21 cellular contexts compared by ENCODE assay signal in the genomic region with DNA sequence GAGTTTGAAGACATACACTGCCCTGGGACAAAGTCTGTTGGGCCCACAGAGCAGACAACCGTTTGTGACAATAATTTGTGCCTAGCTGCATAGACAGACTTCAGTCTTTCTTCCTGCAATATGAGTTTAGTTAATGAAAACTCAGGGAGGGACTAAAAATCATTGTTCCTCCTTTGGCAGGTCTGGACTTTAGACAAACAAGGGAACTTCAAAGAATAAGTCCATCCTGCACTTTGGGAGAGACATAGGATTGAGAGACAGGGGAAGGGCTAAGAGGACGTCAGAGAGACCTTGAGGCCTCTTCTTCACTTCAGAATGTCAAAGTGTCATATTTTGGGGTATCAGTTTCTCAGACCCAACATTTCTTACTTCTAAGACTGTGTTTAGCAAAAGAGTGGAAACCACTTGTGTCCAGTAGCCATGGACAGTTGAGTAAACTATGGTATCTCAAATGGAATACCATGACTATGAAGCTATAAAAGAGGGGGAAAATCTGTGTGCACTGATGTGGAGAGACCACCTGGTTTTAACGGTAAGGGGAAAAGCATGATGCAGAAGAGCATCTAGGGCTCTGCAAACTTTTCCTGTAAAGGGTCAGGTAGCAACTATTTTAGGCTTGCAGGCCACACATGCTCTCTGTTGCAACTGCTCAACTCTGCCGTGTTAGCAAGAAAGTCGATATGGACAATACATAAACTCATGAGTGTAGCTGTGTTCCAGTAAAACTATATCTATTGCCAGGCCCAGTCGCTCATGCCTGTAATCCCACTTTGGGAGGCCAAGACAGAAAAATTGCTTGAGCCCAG.
DNase-seq lines count a peak whose midpoint lies in the region; ATAC-seq, FAIRE-seq and TF ChIP-seq lines count a peak whose summit lies in the region.
"Had no signal": no experiment of that assay in that cellular context is flagged by ENCODE, and none has a peak within 500 bp of the region (broad histone marks: within the 10 kb centered on the region; RNA-seq: fewer than 3 reads in every experiment).

No MANE protein-coding gene starts in this region.

- POLR2A ChIA-PET in HepG2 (lab: Yijun Ruan, JAX): interaction anchor here (1.0 to 2.9 kb wide), 6 partner anchors 37 to 147 kb away, joined by 3 to 12 read pairs (median 7); no protein-coding TSS in a partner anchor

- H3K9ac ChIP-seq in HepG2 (ENCODE audit: insufficient read depth, low read depth, low read length): peak overlapping the region; percentile 9; the same call in 1 of the 2 replicates
- H3K9ac ChIP-seq: BLaER1 treated with 17β-estradiol and CSF1 and Interleukin-3, amounts not matched to agents 10 nM and 100 nM had no signal

- H3K4me3 Mint-ChIP-seq in osteocyte (ENCODE audit: unreplicated experiment): no peak overlapping the region
- H3K4me3 Mint-ChIP-seq: B cell; CD4-positive, alpha-beta T cell; CD8-positive, alpha-beta T cell had no signal

- H3K27ac ChIP-seq in HepG2 (ENCODE audit: extremely low read length, insufficient read depth, low read length) (peak overlapping the region; percentile 64), right lobe of liver (no peak overlapping the region), lung (ENCODE audit: low read depth in 1 of 2, low read length in 1 of 2) (no peak overlapping the region)
- H3K27ac ChIP-seq: 22Rv1; A549; BLaER1 treated with 17β-estradiol and CSF1 and Interleukin-3, amounts not matched to agents 10 nM and 100 nM; C4-2B had no signal

- CTCF ChIA-PET in HepG2 (lab: Yijun Ruan, JAX; ENCODE audit: low intra/inter-chr PET ratio, low total read pairs): no interaction called here

- 33% methylated on average over 6 of the region's 6 CpGs for WGBS in HepG2 (ENCODE audit: low lambda C conversion rate)
- 54% methylated on average over 4 of the region's 6 CpGs for WGBS in right lobe of liver (ENCODE audit: insufficient coverage, low coverage, low lambda C conversion rate, missing lambda C conversion rate)
- WGBS in lung, 2 donors: 67 to 76% methylated on average over 6 of the region's 6 CpGs

- ATAC-seq in HepG2 (peak; percentile 82), right lobe of liver (no peak), lung (ENCODE audit: insufficient read depth, low FRiP score) (no peak)
- ATAC-seq: A549; CD8-positive, alpha-beta T cell had no signal

- H3K4me1 ChIP-seq in HepG2 (ENCODE audit: insufficient read depth, low read length) (peaks cover 50% of the 10 kb centered on the region), right lobe of liver (no peaks in the 10 kb centered on the region), lung (ENCODE audit: control insufficient read depth in 2 of 2, insufficient read depth in 2 of 2, low read length in 2 of 2) (no peaks in the 10 kb centered on the region)
- H3K4me1 ChIP-seq: A549; BLaER1 treated with 17β-estradiol and CSF1 and Interleukin-3, amounts not matched to agents 10 nM and 100 nM; Caco-2 had no signal

- H3K4me3 ChIP-seq in HepG2 (replicated peaks in 1 of 3; ENCODE audit: insufficient read depth in 1 of 3, low read depth in 2 of 3, low read length in 3 of 3) (peak overlapping the region in 1 of 3 experiments; percentile 41; a peak in 1 of 6 replicates), right lobe of liver (no peak overlapping the region), lung (no peak overlapping the region)
- H3K4me3 ChIP-seq: A549; BLaER1 treated with 17β-estradiol and CSF1 and Interleukin-3, amounts not matched to agents 10 nM and 100 nM had no signal

- H4K20me1 ChIP-seq in HepG2 (ENCODE audit: insufficient read depth, low read length): no peaks in the 10 kb centered on the region
- H4K20me1 ChIP-seq: BLaER1 treated with 17β-estradiol and CSF1 and Interleukin-3, amounts not matched to agents 10 nM and 100 nM had no signal

- TF ChIP-seq POLR2A in HepG2 (IDR thresholded peaks at IDR 0.05; ENCODE audit: insufficient read depth in 1 of 2, low read depth in 2 of 2, low read length in 2 of 2): no peak
- TF ChIP-seq POLR2A in right lobe of liver (IDR thresholded peaks at IDR 0.05): no peak

- H3K36me3 Mint-ChIP-seq in osteocyte (ENCODE audit: unreplicated experiment): peaks cover 5% of the 10 kb centered on the region
- H3K36me3 Mint-ChIP-seq: CD8-positive, alpha-beta T cell had no signal

- H3K36me3 ChIP-seq in HepG2 (replicated peaks in 1 of 2; ENCODE audit: control insufficient read depth in 1 of 2, insufficient read depth in 2 of 2, low read length in 2 of 2): no peaks in the 10 kb centered on the region
- H3K36me3 ChIP-seq in right lobe of liver: no peaks in the 10 kb centered on the region
- no peaks in the 10 kb centered on the region for H3K36me3 ChIP-seq in lung (ENCODE audit: control insufficient read depth in 2 of 2, insufficient read depth in 2 of 2, low read length in 2 of 2)
- H3K36me3 ChIP-seq: BLaER1 treated with 17β-estradiol and CSF1 and Interleukin-3, amounts not matched to agents 10 nM and 100 nM had no signal

- H3K27me3 ChIP-seq in HepG2 (ENCODE audit: control insufficient read depth in 1 of 2, insufficient read depth in 2 of 2, low read length in 2 of 2): no peaks in the 10 kb centered on the region
- no peaks in the 10 kb centered on the region for H3K27me3 ChIP-seq in right lobe of liver
- H3K27me3 ChIP-seq in lung (ENCODE audit: control insufficient read depth, insufficient read depth): no peaks in the 10 kb centered on the region
- H3K27me3 ChIP-seq: BLaER1 treated with 17β-estradiol and CSF1 and Interleukin-3, amounts not matched to agents 10 nM and 100 nM had no signal

- H3K27me3 Mint-ChIP-seq in osteocyte (ENCODE audit: unreplicated experiment): no peaks in the 10 kb centered on the region

- H3K27ac Mint-ChIP-seq in osteocyte (ENCODE audit: unreplicated experiment): no peak overlapping the region
- H3K27ac Mint-ChIP-seq: B cell; CD4-positive, alpha-beta T cell; CD8-positive, alpha-beta T cell had no signal

- no TSS peak for BruUV-seq in HepG2 (replicated peaks; lab: Mats Ljungman, UMichigan)

- H2AFZ ChIP-seq in HepG2 (ENCODE audit: low read length): peak overlapping the region; percentile 35

- TF ChIP-seq EP300 in HepG2 (IDR thresholded peaks at IDR 0.05; ENCODE audit: low read depth in 2 of 2, low read length in 2 of 2) (peak in 1 of 2 experiments; percentile 67; a peak in 1 of 4 replicates), HepG2 (CRISPR knock-in tag; IDR thresholded peaks at IDR 0.05; ENCODE audit: borderline replicate concordance) (peak; percentile 39; the same call in 1 of the 2 replicates)

- intact Hi-C loops in HepG2 (cut with micrococcal nuclease; ENCODE audit: unreplicated experiment): no loop called here
- intact Hi-C loops in right lobe of liver (cut with DNase I): no loop called here

- H3K9me3 Mint-ChIP-seq in osteocyte (ENCODE audit: unreplicated experiment): peaks cover 6% of the 10 kb centered on the region

- H3K4me1 Mint-ChIP-seq in osteocyte (ENCODE audit: unreplicated experiment): peaks cover 2% of the 10 kb centered on the region
- H3K4me1 Mint-ChIP-seq: B cell had no signal

- TF ChIP-seq CTCF in HepG2 (CRISPR knock-in tag; IDR thresholded peaks at IDR 0.05) (no peak), right lobe of liver (IDR thresholded peaks at IDR 0.05) (no peak), lung (IDR thresholded peaks at IDR 0.05; ENCODE audit: control extremely low read depth, extremely low read depth) (no peak), osteocyte (IDR thresholded peaks at IDR 0.05) (no peak)

- H3K9me3 ChIP-seq in HepG2 (ENCODE audit: low read length) (peaks cover 7% of the 10 kb centered on the region), right lobe of liver (peaks cover 0 to 7% (median 0%) of the 10 kb centered on the region in 4 donors), lung (ENCODE audit: control insufficient read depth in 2 of 2, insufficient read depth in 1 of 2, low read length in 1 of 2) (peaks cover 0 to 9% of the 10 kb centered on the region in 2 donors)
- H3K9me3 ChIP-seq: Caco-2 had no signal

- peak overlapping the region; percentile 58 for H3K4me2 ChIP-seq in HepG2 (ENCODE audit: low read depth, low read length)
- H3K4me2 ChIP-seq: A549; BLaER1 treated with 17β-estradiol and CSF1 and Interleukin-3, amounts not matched to agents 10 nM and 100 nM had no signal

- peak; percentile 85 for FAIRE-seq in HepG2 (lab: Jason Lieb, UNC)
- FAIRE-seq: A549, D721Med, G401.6, GM12891 had no signal

- TF ChIP-seq RAD21 in HepG2 (CRISPR knock-in tag; IDR thresholded peaks at IDR 0.05): no peak

- in situ Hi-C loops in HepG2 (cut with HindIII; ENCODE audit: extremely low pct_ligation_motif_present, low pct_unique_long_range_greater_than_20kb): no loop called here

- DNase-seq in HepG2 (ENCODE audit: low spot score): peak; percentile 85
- no peak for DNase-seq in right lobe of liver
- peak; percentile 5 for DNase-seq in lung (ENCODE audit: low spot score)
- DNase-seq in osteocyte (ENCODE audit: extremely low spot score, unreplicated experiment): peak; percentile 30
- DNase-seq in LoVo (ENCODE audit: low spot score): no peak
- no peak for DNase-seq in HCEC 1CT
- DNase-seq: AML-193; Caco-2; Calu3; CD4-positive, alpha-beta T cell; CD8-positive, alpha-beta T cell; DMS79 treated with DMSO at 0.1 percent for 48 hours; GF-D8 had no signal

- no peaks in the 10 kb centered on the region for H3K79me2 ChIP-seq in HepG2 (ENCODE audit: insufficient read depth, low read length)

TF ChIP-seq in HepG2, 621 proteins besides CTCF, POLR2A, EP300 and RAD21 (continues in another document):
- TF ChIP-seq PLRG1 (conservative IDR thresholded peaks at IDR 0.05): no peak
- TF ChIP-seq ATAD3A (CRISPR knock-in tag; IDR thresholded peaks at IDR 0.05): no peak
- TF ChIP-seq KLF12 (CRISPR knock-in tag; IDR thresholded peaks at IDR 0.05; ENCODE audit: borderline replicate concordance): no peak
- TF ChIP-seq GLI4 (CRISPR knock-in tag; IDR thresholded peaks at IDR 0.05; ENCODE audit: borderline replicate concordance): no peak
- TF ChIP-seq EED (CRISPR knock-in tag; IDR thresholded peaks at IDR 0.05): no peak
- TF ChIP-seq ARNT (IDR thresholded peaks at IDR 0.05): no peak
- no peak for TF ChIP-seq JUND (CRISPR knock-in tag; IDR thresholded peaks at IDR 0.05)
- TF ChIP-seq NFYB (CRISPR knock-in tag; IDR thresholded peaks at IDR 0.05): no peak
- TF ChIP-seq ZNF652 (CRISPR knock-in tag; IDR thresholded peaks at IDR 0.05; ENCODE audit: borderline replicate concordance, low read depth): no peak
- no peak for TF ChIP-seq ZNF563 (CRISPR knock-in tag; IDR thresholded peaks at IDR 0.05)
- TF ChIP-seq CREB1 (IDR thresholded peaks at IDR 0.05): no peak
- TF ChIP-seq CREB1 (CRISPR knock-in tag; IDR thresholded peaks at IDR 0.05): peak; percentile 67

Comparison
In these comparisons a context has a peak if more than half of its experiments do, and no peak if none do; other contexts are left out.
1. DNase-seq: peak in HepG2 (single experiment), lung (single experiment) and osteocyte (single experiment); none in right lobe of liver (0 of 3), LoVo (single experiment) and HCEC 1CT (single experiment).